ENCODE assay signal across 8 cellular contexts in genomic region chr20:58389324-58389967, GRCh38. TPM values are rescaled to one million over a fixed set of nuclear protein-coding genes. Genes with fewer than 3 reads are reported as not detected.
DNase-seq lines count a peak whose midpoint lies in the region; ATAC-seq and TF ChIP-seq lines count a peak whose summit lies in the region.

No MANE protein-coding gene starts in this region.

- BruUV-seq in HCT116 (replicated peaks; lab: Mats Ljungman, UMichigan): no TSS peak

- H3K27ac ChIP-seq in HCT116 (ENCODE audit: low read depth, low read length) (peak overlapping the region; percentile 79), right cardiac atrium (ENCODE audit: low read length) (peak overlapping the region; percentile 93)

- TF ChIP-seq RAD21 in HCT116 (IDR thresholded peaks at IDR 0.05; ENCODE audit: low read depth): no peak

- RAD21 ChIA-PET in HCT116 (lab: Charles Lee; ENCODE audit: low non-redundant PET in 1 of 2, low total read pairs in 2 of 2, uncharacterized antibody in 2 of 2, unreplicated experiment in 2 of 2): no interaction called here

- intact Hi-C loops in HCT116 (cut with micrococcal nuclease) (loop anchor here (2.0 kb wide), 1 partner anchor 79 kb away; no protein-coding TSS in a partner anchor), right cardiac atrium (cut with DNase I) (no loop called here), sciatic nerve (cut with DNase I) (no loop called here)

- peak overlapping the region; percentile 88 to 92 for H3K4me3 ChIP-seq in HCT116 (replicated peaks in 1 of 2; ENCODE audit: low read depth in 1 of 2, low read length in 2 of 2)
- H3K4me3 ChIP-seq in right cardiac atrium (ENCODE audit: low read length): peak overlapping the region; percentile 95

- peak overlapping the region; percentile 96 for H3K4me2 ChIP-seq in HCT116 (ENCODE audit: low read length)

- peaks cover 11 to 17% of the 10 kb centered on the region in 2 experiments; a peak in 3 of 4 replicates for H3K36me3 ChIP-seq in HCT116 (ENCODE audit: control insufficient read depth in 1 of 2, insufficient read depth in 2 of 2, low read length in 2 of 2)

- H3K79me2 ChIP-seq in HCT116 (ENCODE audit: insufficient read depth, low read length): peaks cover 53% of the 10 kb centered on the region

- 1% methylated on average over 56 of the region's 56 CpGs for WGBS in right cardiac atrium

- H3K9ac ChIP-seq in HCT116 (ENCODE audit: low read length): peak overlapping the region; percentile 90

- ATAC-seq in HCT116 (peak; percentile 50), right cardiac atrium (peak; percentile 67 to 82), sciatic nerve (peak; percentile 37)

- H3K4me1 ChIP-seq in HCT116 (ENCODE audit: control insufficient read depth in 1 of 2, insufficient read depth in 2 of 2, low read length in 2 of 2): peaks cover 14 to 15% of the 10 kb centered on the region in 2 experiments
- peaks cover 19% of the 10 kb centered on the region for H3K4me1 ChIP-seq in right cardiac atrium (ENCODE audit: control insufficient read depth, insufficient read depth, low read length)

- CTCF ChIA-PET in HCT116 (lab: Charles Lee): interaction anchor here (1.5 kb wide), 1 partner anchor 153 kb away, joined by 3 read pairs; no protein-coding TSS in a partner anchor

- peaks cover 4% of the 10 kb centered on the region; the same call in 1 of the 2 replicates for H4K20me1 ChIP-seq in HCT116 (ENCODE audit: insufficient read depth)

- TF ChIP-seq POLR2A in HCT116 (IDR thresholded peaks at IDR 0.05; ENCODE audit: borderline replicate concordance, extremely low read depth, insufficient read depth, insufficient read length): no peak

- peak; percentile 12 for DNase-seq in activated CD4-positive, alpha-beta T cell treated with anti-CD3 and anti-CD28 coated beads for 1 hour
- no peak for DNase-seq in activated CD4-positive, alpha-beta T cell treated with anti-CD3 and anti-CD28 coated beads, Interleukin-2, amount 50 U/mL, for 1 hour
- DNase-seq in HCT116 (ENCODE audit: low read depth, low spot score): no peak
- DNase-seq in LoVo (ENCODE audit: low spot score): peak; percentile 27
- DNase-seq in activated naive CD8-positive, alpha-beta T cell treated with anti-CD3 and anti-CD28 coated beads for 36 hours: peak; percentile 49
- DNase-seq in right cardiac atrium: peak in 2 of 3 donors; percentile 51 to 76
- peak; percentile 62 for DNase-seq in sciatic nerve (ENCODE audit: low spot score)
- DNase-seq in DMS153 (lab: John Stamatoyannopoulos, UW): no peak

- H3K4me3 Mint-ChIP-seq in activated naive CD8-positive, alpha-beta T cell treated with anti-CD3 and anti-CD28 coated beads for 36 hours: peak overlapping the region; percentile 96

- H3K27me3 Mint-ChIP-seq in activated naive CD8-positive, alpha-beta T cell treated with anti-CD3 and anti-CD28 coated beads for 36 hours: no peaks in the 10 kb centered on the region

- TF ChIP-seq CTCF in HCT116 (IDR thresholded peaks at IDR 0.05 in 2 of 3, conservative IDR thresholded peaks at IDR 0.05 in 1 of 3; ENCODE audit: borderline replicate concordance in 1 of 3, insufficient read depth in 1 of 3, low read depth in 2 of 3, low read length in 2 of 3): no peak

- H3K27me3 ChIP-seq in HCT116 (ENCODE audit: insufficient read depth, low read length) (no peaks in the 10 kb centered on the region), right cardiac atrium (ENCODE audit: control insufficient read depth, insufficient read depth) (no peaks in the 10 kb centered on the region)

- peak overlapping the region; percentile 95 for H3K27ac Mint-ChIP-seq in activated naive CD8-positive, alpha-beta T cell treated with anti-CD3 and anti-CD28 coated beads for 36 hours

- POLR2A ChIA-PET in HCT116 (lab: Charles Lee): interaction anchor here (0.8 to 1.0 kb wide), 4 partner anchors 10 to 16 kb away, joined by 3 to 4 read pairs (median 3); no protein-coding TSS in a partner anchor

- H3K4me1 Mint-ChIP-seq in activated naive CD8-positive, alpha-beta T cell treated with anti-CD3 and anti-CD28 coated beads for 36 hours: peaks cover 34% of the 10 kb centered on the region

- H3K9me2 ChIP-seq in HCT116 (ENCODE audit: insufficient read depth): no peaks in the 10 kb centered on the region

- H3K36me3 Mint-ChIP-seq in activated naive CD8-positive, alpha-beta T cell treated with anti-CD3 and anti-CD28 coated beads for 36 hours: peaks cover 42% of the 10 kb centered on the region

- H3K9me3 Mint-ChIP-seq in activated naive CD8-positive, alpha-beta T cell treated with anti-CD3 and anti-CD28 coated beads for 36 hours: no peaks in the 10 kb centered on the region

- no peaks in the 10 kb centered on the region for H3K9me3 ChIP-seq in HCT116 (ENCODE audit: control insufficient read depth in 1 of 2, insufficient read depth in 1 of 2, low read depth in 1 of 2, low read length in 2 of 2)
- no peaks in the 10 kb centered on the region for H3K9me3 ChIP-seq in right cardiac atrium (ENCODE audit: control insufficient read depth, low read length)

- no peak overlapping the region for H2AFZ ChIP-seq in HCT116 (ENCODE audit: low read depth, low read length, poor library complexity, severe bottlenecking)

TF ChIP-seq in HCT116, 20 proteins besides CTCF, POLR2A, EP300 and RAD21:
- peak; percentile 91 for TF ChIP-seq ZFX (IDR thresholded peaks at IDR 0.05)
- TF ChIP-seq CBX3 (IDR thresholded peaks at IDR 0.05; ENCODE audit: low read depth): no peak
- no peak for TF ChIP-seq YY1 (IDR thresholded peaks at IDR 0.05; ENCODE audit: extremely low read depth, insufficient replicate concordance, low read depth, low read length)
- TF ChIP-seq SP1 (IDR thresholded peaks at IDR 0.05; ENCODE audit: low read depth): no peak
- no peak for TF ChIP-seq EZH2phosphoT487 (IDR thresholded peaks at IDR 0.05; ENCODE audit: borderline replicate concordance)
- no peak for TF ChIP-seq TCF7L2 (IDR thresholded peaks at IDR 0.05; ENCODE audit: borderline replicate concordance, extremely low read depth, insufficient read depth, insufficient read length)
- no peak for TF ChIP-seq EGR1 (IDR thresholded peaks at IDR 0.05; ENCODE audit: low read depth)

RNA-seq across cellular contexts. Expression of gene VAPB, which starts 0.4 kb away (rescaled TPM):
- total RNA-seq in HCT116 (2021; ENCODE audit: unreplicated experiment) (51.1 TPM), right cardiac atrium (10 to 100 TPM; 59.6 to 64.7 (median 63.6) TPM), sciatic nerve (51.1 TPM)
- 38.7 and 40.5 TPM in 2 replicates for polyA plus RNA-seq in HCT116 (2012)
- 10 to 100 TPM; 38.4 to 40.6 TPM for total RNA-seq in activated naive CD8-positive, alpha-beta T cell treated with anti-CD3 and anti-CD28 coated beads for 36 hours
- 30.6 TPM for polyA plus RNA-seq in right cardiac atrium

Comparison
In these comparisons a context has a peak if more than half of its experiments do, and no peak if none do; other contexts are left out.
1. DNase-seq: peak in activated CD4-positive, alpha-beta T cell treated with anti-CD3 and anti-CD28 coated beads for 1 hour (single experiment), LoVo (single experiment), activated naive CD8-positive, alpha-beta T cell treated with anti-CD3 and anti-CD28 coated beads for 36 hours (single experiment), right cardiac atrium (2 of 3) and sciatic nerve (single experiment); none in activated CD4-positive, alpha-beta T cell treated with anti-CD3 and anti-CD28 coated beads, Interleukin-2, amount 50 U/mL, for 1 hour (single experiment), HCT116 (single experiment) and DMS153 (single experiment).
2. Peak in every context shown above with its lines, with median percentiles within 50 percentile points of each other: ATAC-seq.